Comparison of ENCODE assay signal across 7 cellular contexts in genomic region chr10:49177391-49178355, GRCh38. TPM values are rescaled to one million over a fixed set of nuclear protein-coding genes. Genes with fewer than 3 reads are reported as not detected.
DNase-seq lines count a peak whose midpoint lies in the region; ATAC-seq, FAIRE-seq and TF ChIP-seq lines count a peak whose summit lies in the region.

No MANE protein-coding gene starts in this region.

- intact Hi-C loops in GM12878 (cut with micrococcal nuclease; ENCODE audit: unreplicated experiment) = loop anchor here (1.0 to 10.0 kb wide), 3 partner anchors 10 to 337 kb away; no protein-coding TSS in a partner anchor

- in situ Hi-C loops in GM12878 (cut with MboI) = loop anchor here (10.0 to 25.0 kb wide), 2 partner anchors 513 to 1460 kb away; no protein-coding TSS in a partner anchor

- H3K4me1 ChIP-seq in GM12878 (ENCODE audit: control insufficient read depth, insufficient read depth, low read length) = peaks cover 51% of the 10 kb centered on the region

- CTCF ChIA-PET in GM12878 (lab: Yijun Ruan, JAX) = interaction anchor here (1.1 to 2.4 kb wide), 4 partner anchors 11 to 102 kb away, joined by 3 to 5 read pairs (median 4); no protein-coding TSS in a partner anchor

- TF ChIP-seq CTCF in GM12878 (IDR thresholded peaks at IDR 0.05 in 2 of 3, conservative IDR thresholded peaks at IDR 0.05 in 1 of 3; ENCODE audit: control insufficient read depth in 2 of 3, extremely low read depth in 1 of 3, insufficient read depth in 1 of 3, low read depth in 3 of 3, low read length in 3 of 3) = no peak

- H3K4me2 ChIP-seq in GM12878 (ENCODE audit: control insufficient read depth, insufficient read depth) = peak overlapping the region; percentile 68

- TSS peak; percentile 67 for BruUV-seq in GM12878 (replicated peaks; lab: Mats Ljungman, UMichigan)

- 33% methylated on average over 9 of the region's 9 CpGs for WGBS in GM12878 (ENCODE audit: insufficient coverage, insufficient replicate concordance, low lambda C conversion rate, missing lambda C conversion rate)

- no peaks in the 10 kb centered on the region for H3K9me3 ChIP-seq in GM12878 (replicated peaks; ENCODE audit: control insufficient read depth, insufficient read depth, low read length)

- H3K4me3 ChIP-seq in GM12878 = no peak overlapping the region

- H2AFZ ChIP-seq in GM12878 (ENCODE audit: control insufficient read depth, low read depth, low read length) = peak overlapping the region; percentile 78

- FAIRE-seq in GM12878 (lab: Jason Lieb, UNC) = peak; percentile 79

- no peaks in the 10 kb centered on the region; a peak in 1 of 4 replicates for H3K36me3 ChIP-seq in GM12878 (ENCODE audit: control insufficient read depth in 2 of 2, insufficient read depth in 2 of 2, low read length in 1 of 2)

- peak overlapping the region; percentile 65 for H3K9ac ChIP-seq in GM12878 (ENCODE audit: control insufficient read depth, insufficient read depth, low read length)

- peak; percentile 21; the same call in 1 of the 2 replicates for TF ChIP-seq RAD21 in GM12878 (IDR thresholded peaks at IDR 0.05; ENCODE audit: insufficient read depth, low read depth, low read length)

- no peaks in the 10 kb centered on the region for H3K27me3 ChIP-seq in GM12878 (replicated peaks in 1 of 2; ENCODE audit: control insufficient read depth in 2 of 2, insufficient read depth in 2 of 2, low read length in 1 of 2)

- H4K20me1 ChIP-seq in GM12878 (ENCODE audit: control insufficient read depth, insufficient read depth) = no peaks in the 10 kb centered on the region

- SMC1A ChIA-PET in GM12878 (lab: Charles Lee; ENCODE audit: uncharacterized antibody, unreplicated experiment) = interaction anchor here (1.2 to 4.0 kb wide), 5 partner anchors 9 to 349 kb away, joined by 3 to 30 read pairs (median 4); partner anchors contain the start of gene TMEM273

- H3K27ac ChIP-seq in GM12878 (ENCODE audit: control insufficient read depth, insufficient read depth) = peak overlapping the region; percentile 87

- POLR2A ChIA-PET in GM12878 (lab: Charles Lee) = interaction anchor here (0.5 to 3.6 kb wide), 4 partner anchors 9 to 32 kb away, joined by 3 to 38 read pairs (median 3); partner anchors contain the start of gene TMEM273

- peak; percentile 80 for ATAC-seq in GM18517 (IDR thresholded peaks at IDR 0.05; ENCODE audit: unreplicated experiment)
- ATAC-seq in HG02759 (IDR thresholded peaks at IDR 0.05; ENCODE audit: unreplicated experiment) = peak; percentile 87
- ATAC-seq in GM12878 = peak; percentile 85

- DNase-seq in RKO (ENCODE audit: low spot score) = peak; percentile 83
- peak; percentile 85 for DNase-seq in GM12878 (ENCODE audit: low read depth, low spot score)
- peak; percentile 96 for DNase-seq in kidney tubule cell (ENCODE audit: low spot score)
- peak; percentile 58 to 82 for DNase-seq in stimulated activated CD8-positive, alpha-beta memory T cell treated with anti-CD3 and anti-CD28 coated beads, Interleukin-7, amount 100 ng/mL, for 48 hours (ENCODE audit: extremely low read depth in 1 of 2, low read depth in 1 of 2)
- no peak for DNase-seq in NCI-H524 treated with DMSO at 0.1 percent for 48 hours (lab: John Stamatoyannopoulos, UW)

- RAD21 ChIA-PET in GM12878 (lab: Charles Lee; ENCODE audit: unreplicated experiment) = interaction anchor here (0.6 to 1.9 kb wide), 3 partner anchors 9 to 334 kb away, joined by 3 to 12 read pairs (median 3); partner anchors contain the start of gene TMEM273

- no peaks in the 10 kb centered on the region for H3K79me2 ChIP-seq in GM12878 (ENCODE audit: control insufficient read depth, insufficient read depth, low read length)

- peak; percentile 67 to 83 for TF ChIP-seq EP300 in GM12878 (IDR thresholded peaks at IDR 0.05; ENCODE audit: borderline replicate concordance in 1 of 2, control insufficient read depth in 1 of 2, low read depth in 2 of 2, low read length in 2 of 2)

- no peak for TF ChIP-seq POLR2A in GM12878 (IDR thresholded peaks at IDR 0.05; ENCODE audit: low read depth, low read length)

TF ChIP-seq in GM12878, 131 proteins besides CTCF, POLR2A, EP300 and RAD21 (continues in another document):
- TF ChIP-seq TAF1 (IDR thresholded peaks at IDR 0.05; ENCODE audit: borderline replicate concordance, low read depth, low read length) = no peak
- peak; percentile 95 for TF ChIP-seq RUNX3 (IDR thresholded peaks at IDR 0.05; ENCODE audit: low read length)
- no peak for TF ChIP-seq SMAD1 (IDR thresholded peaks at IDR 0.05; ENCODE audit: low read depth, partially characterized antibody)
- TF ChIP-seq PAX5 (IDR thresholded peaks at IDR 0.05; ENCODE audit: borderline replicate concordance, low read depth, low read length) = peak; percentile 56
- peak; percentile 95 for TF ChIP-seq RELA (IDR thresholded peaks at IDR 0.05; ENCODE audit: borderline replicate concordance, partially characterized antibody)
- TF ChIP-seq ZBTB40 (IDR thresholded peaks at IDR 0.05; ENCODE audit: borderline replicate concordance) = peak; percentile 38; the same call in 1 of the 2 replicates
- TF ChIP-seq NR2F1 (conservative IDR thresholded peaks at IDR 0.05) = peak; percentile 64; the same call in 1 of the 2 replicates
- no peak for TF ChIP-seq STAT1 (conservative IDR thresholded peaks at IDR 0.05)

RNA-seq across cellular contexts. Expression of gene TMEM273, which starts 10.5 kb away (rescaled TPM):
- 135 and 148 TPM in 2 replicates for total RNA-seq in GM12878 (2013; cell fraction: nucleolus; rRNA removed)
- total RNA-seq in GM12878 (2014; rRNA removed) (26.5 and 30.6 TPM in 2 replicates), GM12878 (2014; rRNA removed; fragmentation: Illumina TruSeq; extraction: Trizol) (24.0 and 26.3 TPM in 2 replicates), GM12878 (2021) (20.9 and 23.5 TPM in 2 replicates)
- polyA plus RNA-seq in GM12878 (2011; ENCODE audit: low read depth) = 8.9 TPM
- polyA plus RNA-seq in GM12878 (2011; rRNA removed) (46.3 and 47.3 TPM in 2 replicates), GM12878 (2014; fragmentation: Illumina TruSeq; extraction: Trizol) (35.6 and 41.3 TPM in 2 replicates), GM12878 (2014; fragmentation: Nextera tagmentation; extraction: Ambion mirVana) (10 to 100 TPM; 25.6 to 28.6 TPM), GM12878 (2014; rRNA removed) (33.9 and 40.4 TPM in 2 replicates), GM12878 (2016; fragmentation: Nextera tagmentation; extraction: Ambion mirVana) (10 to 100 TPM; 10.3 to 12.2 TPM)
- 45.0 and 51.2 TPM in 2 replicates for polyA plus RNA-seq in GM12878 (2011; cell fraction: cytosol; rRNA removed)
- 75.4 and 80.5 TPM in 2 replicates for polyA plus RNA-seq in GM12878 (2011; cell fraction: nucleus; rRNA removed)
- 7.0 and 8.7 TPM in 2 replicates for polyA plus RNA-seq in GM12878 (2012)
- 35.0 and 35.7 TPM in 2 replicates for polyA minus RNA-seq in GM12878 (2011; rRNA and poly(A)+ RNA removed)
- polyA minus RNA-seq in GM12878 (2011; cell fraction: cytosol; rRNA and poly(A)+ RNA removed) = 6.0 and 6.5 TPM in 2 replicates
- polyA minus RNA-seq in GM12878 (2011; cell fraction: nucleus; rRNA and poly(A)+ RNA removed) = 13.5 and 14.6 TPM in 2 replicates

RNA-seq across cellular contexts. Expression of gene FAM170B, which starts 43.9 kb away (rescaled TPM):
- not detected in 2 replicates for total RNA-seq in GM12878 (2013; cell fraction: nucleolus; rRNA removed)
- not detected in 2 replicates for total RNA-seq in GM12878 (2014; rRNA removed)
- total RNA-seq in GM12878 (2014; rRNA removed; fragmentation: Illumina TruSeq; extraction: Trizol) = not detected in 2 replicates
- total RNA-seq in GM12878 (2021) = not detected in 2 replicates
- polyA plus RNA-seq in GM12878 (2011; ENCODE audit: low read depth) = not detected
- not detected in 2 replicates for polyA plus RNA-seq in GM12878 (2011; rRNA removed)
- polyA plus RNA-seq in GM12878 (2011; cell fraction: cytosol; rRNA removed) = 0.10 TPM in 1 of 2 replicates, not detected in the other
- polyA plus RNA-seq in GM12878 (2011; cell fraction: nucleus; rRNA removed) = 0.15 TPM in 1 of 2 replicates, not detected in the other
- not detected in 2 replicates for polyA plus RNA-seq in GM12878 (2012)
- polyA plus RNA-seq in GM12878 (2014; fragmentation: Illumina TruSeq; extraction: Trizol) = not detected in 2 replicates
- not detected for polyA plus RNA-seq in GM12878 (2014; fragmentation: Nextera tagmentation; extraction: Ambion mirVana)
- not detected in 2 replicates for polyA plus RNA-seq in GM12878 (2014; rRNA removed)
- not detected for polyA plus RNA-seq in GM12878 (2016; fragmentation: Nextera tagmentation; extraction: Ambion mirVana)
- polyA minus RNA-seq in GM12878 (2011; rRNA and poly(A)+ RNA removed) = 0.36 TPM in 1 of 2 replicates, not detected in the other
- not detected in 2 replicates for polyA minus RNA-seq in GM12878 (2011; cell fraction: cytosol; rRNA and poly(A)+ RNA removed)
- polyA minus RNA-seq in GM12878 (2011; cell fraction: nucleus; rRNA and poly(A)+ RNA removed) = not detected in 2 replicates
